ENCODE assay signal across 8 cellular contexts in genomic region chr9:137077010-137077747, GRCh38. TPM values are rescaled to one million over a fixed set of nuclear protein-coding genes. Genes with fewer than 3 reads are reported as not detected.
DNase-seq lines count a peak whose midpoint lies in the region; ATAC-seq and TF ChIP-seq lines count a peak whose summit lies in the region.

Gene UAP1L1 (plus strand): TSS chr9:137077517. CDS start chr9:137077533, 16 bp downstream.

- H3K27me3 Mint-ChIP-seq in GM23338 (ENCODE audit: insufficient read depth, low read depth, poor library complexity) = peaks cover 46% of the 10 kb centered on the region

- no peaks in the 10 kb centered on the region for H3K36me3 ChIP-seq in GM23338 (ENCODE audit: insufficient read depth)

- no peak within 1 kb of the TSS for H3K27ac Mint-ChIP-seq in GM23338

- ATAC-seq in GM23338 = peak; percentile 10
- peak; percentile 30 for ATAC-seq in esophagus mucosa
- ATAC-seq in GM18520 (IDR thresholded peaks at IDR 0.05; ENCODE audit: unreplicated experiment) = no peak

- peaks cover 27% of the 10 kb centered on the region for H3F3A ChIP-seq in GM23338 (replicated peaks; ENCODE audit: low read depth)

- H3K4me1 Mint-ChIP-seq in GM23338 = peaks cover 13% of the 10 kb centered on the region

- H3K9me3 Mint-ChIP-seq in GM23338 = no peaks in the 10 kb centered on the region

- DNase-seq in EH (ENCODE audit: low read depth) (peak; percentile 69), GM23338 (ENCODE audit: low spot score) (peak; percentile 74), NCI-H2171 (lab: John Stamatoyannopoulos, UW) (peak; percentile 38), activated T-cell treated with anti-CD3 and anti-CD28 coated beads for 48 hours (ENCODE audit: low read depth) (peak; percentile 52), mucosa of gallbladder (ENCODE audit: low spot score) (peak; percentile 72), substantia nigra (lab: John Stamatoyannopoulos, UW) (peak in 48 of 49 donors; percentile 42 to 96 (median 77))

- H2AFZ ChIP-seq in GM23338 = peak within 1 kb of the TSS; percentile 76; the same call in 1 of the 2 replicates

- H3K4me2 ChIP-seq in GM23338 = peak within 1 kb of the TSS; percentile 88

- no peaks in the 10 kb centered on the region for H3K36me3 Mint-ChIP-seq in GM23338 (ENCODE audit: low read depth)

- peak within 1 kb of the TSS; percentile 70 for H3K4me3 Mint-ChIP-seq in GM23338

- TF ChIP-seq CTCF in GM23338 (conservative IDR thresholded peaks at IDR 0.05; ENCODE audit: low read depth in 2 of 2) = no peak

- H3K4me1 ChIP-seq in GM23338 (ENCODE audit: insufficient read depth) = peaks cover 24% of the 10 kb centered on the region

- H3K79me2 ChIP-seq in GM23338 (replicated peaks; ENCODE audit: insufficient read depth) = no peaks in the 10 kb centered on the region

- H3K9me2 ChIP-seq in GM23338 (ENCODE audit: insufficient read depth) = no peaks in the 10 kb centered on the region

- peaks cover 40% of the 10 kb centered on the region for H3K27me3 ChIP-seq in GM23338 (ENCODE audit: insufficient read depth)

- H4K20me1 ChIP-seq in GM23338 (replicated peaks; ENCODE audit: insufficient read depth) = 0 out of 2 replicates have a peak, but pooled peaks cover 6% of the 10 kb centered on the region

- no peak within 1 kb of the TSS for H3K27ac ChIP-seq in GM23338 (ENCODE audit: low read depth)
- H3K27ac ChIP-seq in substantia nigra (ENCODE audit: low read depth, low read length, poor library complexity, severe bottlenecking) = peak within 1 kb of the TSS; percentile 92

- H3K4me3 ChIP-seq in GM23338 = peak within 1 kb of the TSS; percentile 64

TF ChIP-seq in GM23338, 12 proteins besides CTCF, POLR2A, EP300 and RAD21:
- TF ChIP-seq STAT1 (IDR thresholded peaks at IDR 0.05; ENCODE audit: unreplicated experiment) = no peak
- TF ChIP-seq ZNF331 (CRISPR knock-in tag; IDR thresholded peaks at IDR 0.05; ENCODE audit: low read depth) = no peak
- TF ChIP-seq JUNB (IDR thresholded peaks at IDR 0.05; ENCODE audit: unreplicated experiment) = no peak
- peak; percentile 32 for TF ChIP-seq EZH2 (IDR thresholded peaks at IDR 0.05; ENCODE audit: low read depth, unreplicated experiment)
- no peak for TF ChIP-seq ZNF114 (CRISPR knock-in tag; IDR thresholded peaks at IDR 0.05)
- TF ChIP-seq ZNF462 (CRISPR knock-in tag; IDR thresholded peaks at IDR 0.05) = no peak
- TF ChIP-seq EZH2phosphoT487 (IDR thresholded peaks at IDR 0.05; ENCODE audit: unreplicated experiment) = no peak
- TF ChIP-seq POLR2AphosphoS5 (IDR thresholded peaks at IDR 0.05; ENCODE audit: low read depth) = peak; percentile 50; the same call in 1 of the 2 replicates
- no peak for TF ChIP-seq REST (IDR thresholded peaks at IDR 0.05; ENCODE audit: unreplicated experiment)
- TF ChIP-seq CREB1 (CRISPR knock-in tag; IDR thresholded peaks at IDR 0.05; ENCODE audit: low read depth) = no peak
- TF ChIP-seq ETS1 (IDR thresholded peaks at IDR 0.05) = no peak
- no peak for TF ChIP-seq NANOG (IDR thresholded peaks at IDR 0.05; ENCODE audit: borderline replicate concordance)

RNA-seq across cellular contexts. Expression of gene UAP1L1, which starts in this region (rescaled TPM):
- total RNA-seq in GM23338 (2014; rRNA removed; shearing (Covaris generic)) = 5.5 and 8.1 TPM in 2 replicates
- polyA plus RNA-seq in GM23338 (2016; fragmentation: Nextera tagmentation; extraction: Ambion mirVana) = 2.5 and 3.4 TPM in 2 replicates
- total RNA-seq in esophagus mucosa (4.9 TPM), mucosa of gallbladder (10.5 TPM)
